ENCODE assay signal across 12 cellular contexts in genomic region chr2:235264121-235264493, GRCh38.
DNase-seq lines count a peak whose midpoint lies in the region; ATAC-seq and TF ChIP-seq lines count a peak whose summit lies in the region.
"Had no signal": no experiment of that assay in that cellular context is flagged by ENCODE, and none has a peak within 500 bp of the region (broad histone marks: within the 10 kb centered on the region; RNA-seq: fewer than 3 reads in every experiment).

No MANE protein-coding gene starts in this region.

- peak overlapping the region; percentile 14 for H3K27ac ChIP-seq in RWPE2 (ENCODE audit: poor library complexity, severe bottlenecking)
- H3K27ac ChIP-seq in sigmoid colon = peak overlapping the region in 3 of 4 donors; percentile 10 to 51 (median 26)
- H3K27ac ChIP-seq in naive thymus-derived CD4-positive, alpha-beta T cell (ENCODE audit: low read depth, low read length) = no peak overlapping the region
- H3K27ac ChIP-seq: KMS-11 had no signal

- H3K27ac Mint-ChIP-seq in naive thymus-derived CD4-positive, alpha-beta T cell = no peak overlapping the region
- H3K27ac Mint-ChIP-seq: activated naive CD8-positive, alpha-beta T cell treated with anti-CD3 and anti-CD28 coated beads for 36 hours; memory B cell had no signal

- no peak overlapping the region for H3K4me3 ChIP-seq in RWPE2 (ENCODE audit: severe bottlenecking)
- peak overlapping the region; percentile 50 for H3K4me3 ChIP-seq in endocrine pancreas (ENCODE audit: control insufficient read depth, insufficient read depth, low read length)
- H3K4me3 ChIP-seq in sigmoid colon = peak overlapping the region in 2 of 4 donors; percentile 9 to 10
- no peak overlapping the region for H3K4me3 ChIP-seq in naive thymus-derived CD4-positive, alpha-beta T cell (ENCODE audit: low read length)

- H3K36me3 ChIP-seq in RWPE2 (ENCODE audit: low read depth) (no peaks in the 10 kb centered on the region), endocrine pancreas (ENCODE audit: control insufficient read depth, insufficient read depth, low read length) (no peaks in the 10 kb centered on the region), sigmoid colon (no peaks in the 10 kb centered on the region)
- H3K36me3 ChIP-seq in naive thymus-derived CD4-positive, alpha-beta T cell (ENCODE audit: control insufficient read depth in 2 of 3, insufficient read depth in 3 of 3, low read length in 3 of 3) = no peaks in the 10 kb centered on the region

- no peak for TF ChIP-seq CTCF in RWPE2 (IDR thresholded peaks at IDR 0.05; ENCODE audit: poor library complexity, severe bottlenecking)
- no peak for TF ChIP-seq CTCF in sigmoid colon (IDR thresholded peaks at IDR 0.05)

- WGBS in sigmoid colon, 2 donors = 20 to 73% methylated on average over 1 of the region's 1 CpG

- peak; percentile 54 for DNase-seq in DMS53 treated with DMSO at 0.1 percent for 48 hours (lab: John Stamatoyannopoulos, UW; ENCODE audit: unreplicated experiment)
- no peak for DNase-seq in RWPE2 (ENCODE audit: low spot score)
- no peak for DNase-seq in sigmoid colon
- no peak for DNase-seq in AG20443 (ENCODE audit: low spot score)
- DNase-seq in naive thymus-derived CD4-positive, alpha-beta T cell = no peak
- DNase-seq in anterior cingulate cortex (lab: John Stamatoyannopoulos, UW) = no peak
- DNase-seq: activated naive CD8-positive, alpha-beta T cell treated with anti-CD3 and anti-CD28 coated beads for 36 hours; effector CD8-positive, alpha-beta T cell had no signal

- no peaks in the 10 kb centered on the region for H3K9me3 ChIP-seq in RWPE2 (ENCODE audit: severe bottlenecking)
- no peaks in the 10 kb centered on the region for H3K9me3 ChIP-seq in endocrine pancreas (ENCODE audit: control insufficient read depth, low read length)
- H3K9me3 ChIP-seq in sigmoid colon = no peaks in the 10 kb centered on the region
- H3K9me3 ChIP-seq in naive thymus-derived CD4-positive, alpha-beta T cell (ENCODE audit: control insufficient read depth in 2 of 3, low read length in 3 of 3) = no peaks in the 10 kb centered on the region

- H3K4me3 Mint-ChIP-seq in naive thymus-derived CD4-positive, alpha-beta T cell = no peak overlapping the region
- H3K4me3 Mint-ChIP-seq: activated naive CD8-positive, alpha-beta T cell treated with anti-CD3 and anti-CD28 coated beads for 36 hours; memory B cell had no signal

- peaks cover 0 to 11% (median 0%) of the 10 kb centered on the region in 5 donors for H3K36me3 Mint-ChIP-seq in naive thymus-derived CD4-positive, alpha-beta T cell
- H3K36me3 Mint-ChIP-seq: activated naive CD8-positive, alpha-beta T cell treated with anti-CD3 and anti-CD28 coated beads for 36 hours; memory B cell had no signal

- H3K9me3 Mint-ChIP-seq in naive thymus-derived CD4-positive, alpha-beta T cell = peaks cover 0 to 8% (median 0%) of the 10 kb centered on the region in 11 donors
- H3K9me3 Mint-ChIP-seq: activated naive CD8-positive, alpha-beta T cell treated with anti-CD3 and anti-CD28 coated beads for 36 hours; memory B cell had no signal

- ATAC-seq in RWPE2 (ENCODE audit: low read depth) (no peak), esophagus mucosa (no peak)
- no peak for ATAC-seq in naive thymus-derived CD4-positive, alpha-beta T cell

- H3K4me1 Mint-ChIP-seq in naive thymus-derived CD4-positive, alpha-beta T cell = peaks cover 0 to 12% (median 0%) of the 10 kb centered on the region in 7 donors
- H3K4me1 Mint-ChIP-seq: activated naive CD8-positive, alpha-beta T cell treated with anti-CD3 and anti-CD28 coated beads for 36 hours; memory B cell had no signal

- TF ChIP-seq POLR2A in sigmoid colon (IDR thresholded peaks at IDR 0.05) = no peak

- TF ChIP-seq EP300 in sigmoid colon (IDR thresholded peaks at IDR 0.05) = no peak

- H3K27me3 ChIP-seq in RWPE2 (ENCODE audit: insufficient read depth, poor library complexity, severe bottlenecking) = no peaks in the 10 kb centered on the region
- H3K27me3 ChIP-seq in endocrine pancreas (ENCODE audit: control insufficient read depth, insufficient read depth, low read length) = peaks cover 3% of the 10 kb centered on the region
- H3K27me3 ChIP-seq in sigmoid colon = no peaks in the 10 kb centered on the region
- H3K27me3 ChIP-seq in naive thymus-derived CD4-positive, alpha-beta T cell (ENCODE audit: control insufficient read depth in 2 of 2, insufficient read depth in 2 of 2, low read length in 2 of 2) = no peaks in the 10 kb centered on the region

- no peak overlapping the region for H3K9ac ChIP-seq in endocrine pancreas (ENCODE audit: control insufficient read depth, insufficient read depth, low read length)
- H3K9ac ChIP-seq: KMS-11 had no signal

- intact Hi-C loops in sigmoid colon (cut with DNase I) = no loop called here
- intact Hi-C loops in naive thymus-derived CD4-positive, alpha-beta T cell (cut with micrococcal nuclease) = no loop called here

- POLR2A ChIA-PET in naive thymus-derived CD4-positive, alpha-beta T cell (lab: Charles Lee) = no interaction called here

- CTCF ChIA-PET in naive thymus-derived CD4-positive, alpha-beta T cell (lab: Charles Lee) = no interaction called here

- H3K4me1 ChIP-seq in RWPE2 (ENCODE audit: insufficient read depth, poor library complexity, severe bottlenecking) = peaks cover 19% of the 10 kb centered on the region
- no peaks in the 10 kb centered on the region for H3K4me1 ChIP-seq in endocrine pancreas (ENCODE audit: control insufficient read depth, insufficient read depth, low read length)
- H3K4me1 ChIP-seq in sigmoid colon = peaks cover 0 to 4% (median 0%) of the 10 kb centered on the region in 4 donors
- H3K4me1 ChIP-seq in naive thymus-derived CD4-positive, alpha-beta T cell (ENCODE audit: control insufficient read depth in 2 of 2, insufficient read depth in 2 of 2, low read length in 2 of 2) = no peaks in the 10 kb centered on the region

- H3K27me3 Mint-ChIP-seq in naive thymus-derived CD4-positive, alpha-beta T cell = peaks cover 33 to 50% (median 42%) of the 10 kb centered on the region in 5 donors
